ENCODE assay signal across 10 cellular contexts in genomic region chr10:33211123-33211878, GRCh38.
DNase-seq lines count a peak whose midpoint lies in the region; ATAC-seq, FAIRE-seq and TF ChIP-seq lines count a peak whose summit lies in the region.
"Had no signal": no experiment of that assay in that cellular context is flagged by ENCODE, and none has a peak within 500 bp of the region (broad histone marks: within the 10 kb centered on the region; RNA-seq: fewer than 3 reads in every experiment).

No MANE protein-coding gene starts in this region.

- intact Hi-C loops in HepG2 (cut with micrococcal nuclease; ENCODE audit: unreplicated experiment) = no loop called here
- intact Hi-C loops in left lung (cut with DNase I) = no loop called here

- H3K27ac ChIP-seq in liver (ENCODE audit: low read depth in 1 of 2, low read length in 2 of 2) = peak overlapping the region; percentile 15 to 34
- H3K27ac ChIP-seq in HepG2 (ENCODE audit: extremely low read length, insufficient read depth, low read length) = no peak overlapping the region
- H3K27ac ChIP-seq in left lung = peak overlapping the region; percentile 41 to 51
- H3K27ac ChIP-seq in upper lobe of left lung = peak overlapping the region in 3 of 4 donors; percentile 17 to 67 (median 40)
- H3K27ac ChIP-seq in WERI-Rb-1 = no peak overlapping the region

- ATAC-seq in HepG2 (no peak), left lung (peak; percentile 71), upper lobe of left lung (ENCODE audit: low FRiP score in 2 of 2) (peak; percentile 72 to 75)

- TF ChIP-seq CTCF in liver (IDR thresholded peaks at IDR 0.05; ENCODE audit: low read depth, low read length, missing input control) (no peak), HepG2 (CRISPR knock-in tag; IDR thresholded peaks at IDR 0.05) (no peak), left lung (IDR thresholded peaks at IDR 0.05) (no peak), upper lobe of left lung (IDR thresholded peaks at IDR 0.05) (no peak), WERI-Rb-1 (IDR thresholded peaks at IDR 0.05; ENCODE audit: low read depth, low read length) (no peak)

- H3K27me3 ChIP-seq in liver (ENCODE audit: control insufficient read depth in 4 of 4, insufficient read depth in 4 of 4, low read length in 3 of 4) (no peaks in the 10 kb centered on the region), HepG2 (ENCODE audit: control insufficient read depth in 1 of 2, insufficient read depth in 2 of 2, low read length in 2 of 2) (no peaks in the 10 kb centered on the region), left lung (no peaks in the 10 kb centered on the region), upper lobe of left lung (no peaks in the 10 kb centered on the region), WERI-Rb-1 (ENCODE audit: insufficient read depth, low read depth, severe bottlenecking) (no peaks in the 10 kb centered on the region)

- no peaks in the 10 kb centered on the region for H3K79me2 ChIP-seq in HepG2 (ENCODE audit: insufficient read depth, low read length)

- FAIRE-seq in HepG2 (lab: Jason Lieb, UNC) = no peak

- TF ChIP-seq RAD21 in liver (IDR thresholded peaks at IDR 0.05) (no peak), HepG2 (CRISPR knock-in tag; IDR thresholded peaks at IDR 0.05) (no peak)

- H3K9me3 ChIP-seq in liver (ENCODE audit: control insufficient read depth in 4 of 4, low read length in 3 of 4) (no peaks in the 10 kb centered on the region), HepG2 (ENCODE audit: low read length) (no peaks in the 10 kb centered on the region), left lung (no peaks in the 10 kb centered on the region), upper lobe of left lung (no peaks in the 10 kb centered on the region), WERI-Rb-1 (ENCODE audit: severe bottlenecking) (no peaks in the 10 kb centered on the region)

- 81% methylated on average over 10 of the region's 10 CpGs for WGBS in liver
- 98% methylated on average over 9 of the region's 10 CpGs for WGBS in HepG2 (ENCODE audit: low lambda C conversion rate)
- WGBS in upper lobe of left lung, 2 donors = 54 to 62% methylated on average over 10 of the region's 10 CpGs

- H3K4me3 ChIP-seq in liver (ENCODE audit: low read depth in 1 of 3, low read length in 3 of 3) (no peak overlapping the region), HepG2 (replicated peaks in 1 of 3; ENCODE audit: insufficient read depth in 1 of 3, low read depth in 2 of 3, low read length in 3 of 3) (no peak overlapping the region), left lung (no peak overlapping the region), upper lobe of left lung (no peak overlapping the region), WERI-Rb-1 (ENCODE audit: low read depth, low read length) (no peak overlapping the region)

- no peaks in the 10 kb centered on the region for H4K20me1 ChIP-seq in HepG2 (ENCODE audit: insufficient read depth, low read length)

- H3K4me1 ChIP-seq in liver (ENCODE audit: control insufficient read depth in 4 of 4, insufficient read depth in 4 of 4, low read length in 3 of 4) (no peaks in the 10 kb centered on the region), HepG2 (ENCODE audit: insufficient read depth, low read length) (no peaks in the 10 kb centered on the region), left lung (peaks cover 13 to 17% of the 10 kb centered on the region in 2 donors), upper lobe of left lung (peaks cover 10 to 20% (median 16%) of the 10 kb centered on the region in 4 donors)

- no TSS peak for BruUV-seq in HepG2 (replicated peaks; lab: Mats Ljungman, UMichigan)

- TF ChIP-seq EP300 in HepG2 (IDR thresholded peaks at IDR 0.05; ENCODE audit: low read depth in 2 of 2, low read length in 2 of 2) (no peak), HepG2 (CRISPR knock-in tag; IDR thresholded peaks at IDR 0.05; ENCODE audit: borderline replicate concordance) (no peak), upper lobe of left lung (IDR thresholded peaks at IDR 0.05) (no peak)

- H2AFZ ChIP-seq in HepG2 (ENCODE audit: low read length) = no peak overlapping the region

- TF ChIP-seq POLR2A in HepG2 (IDR thresholded peaks at IDR 0.05; ENCODE audit: insufficient read depth in 1 of 2, low read depth in 2 of 2, low read length in 2 of 2) (no peak), upper lobe of left lung (IDR thresholded peaks at IDR 0.05) (no peak)

- H3K9ac ChIP-seq in liver (ENCODE audit: low read depth in 1 of 2, low read length in 2 of 2) (no peak overlapping the region), HepG2 (ENCODE audit: insufficient read depth, low read depth, low read length) (no peak overlapping the region)

- POLR2A ChIA-PET in HepG2 (lab: Yijun Ruan, JAX) = no interaction called here

- DNase-seq in HepG2 (ENCODE audit: low spot score) (no peak), amniotic stem cell (lab: John Stamatoyannopoulos, UW) (peak; percentile 68), left lung (peak in 1 of 2 donors; percentile 41), upper lobe of left lung (peak; percentile 25 to 32), mucosa of gallbladder (ENCODE audit: low spot score) (no peak), NOMO-1 treated with DMSO at 0.1 percent for 48 hours (lab: John Stamatoyannopoulos, UW; ENCODE audit: unreplicated experiment) (no peak), WERI-Rb-1 (no peak)
- DNase-seq: DMS79 treated with DMSO at 0.1 percent for 48 hours, SW 1271 had no signal

- no peak overlapping the region for H3K4me2 ChIP-seq in HepG2 (ENCODE audit: low read depth, low read length)

- peaks cover 0 to 42% (median 27%) of the 10 kb centered on the region in 4 donors for H3K36me3 ChIP-seq in liver (ENCODE audit: control insufficient read depth in 4 of 4, insufficient read depth in 3 of 4, low read depth in 1 of 4, low read length in 3 of 4)
- H3K36me3 ChIP-seq in HepG2 (replicated peaks in 1 of 2; ENCODE audit: control insufficient read depth in 1 of 2, insufficient read depth in 2 of 2, low read length in 2 of 2) = no peaks in the 10 kb centered on the region; a peak in 2 of 5 replicates
- H3K36me3 ChIP-seq in left lung = peaks cover 0 to 59% of the 10 kb centered on the region in 2 donors
- peaks cover 0 to 71% (median 20%) of the 10 kb centered on the region in 4 donors for H3K36me3 ChIP-seq in upper lobe of left lung
- H3K36me3 ChIP-seq in WERI-Rb-1 = no peaks in the 10 kb centered on the region

- CTCF ChIA-PET in HepG2 (lab: Yijun Ruan, JAX; ENCODE audit: low intra/inter-chr PET ratio, low total read pairs) = no interaction called here

- in situ Hi-C loops in HepG2 (cut with HindIII; ENCODE audit: extremely low pct_ligation_motif_present, low pct_unique_long_range_greater_than_20kb) = no loop called here

TF ChIP-seq in liver, 16 proteins besides CTCF, POLR2A, EP300 and RAD21 (continues in another document):
- no peak for TF ChIP-seq YY1 (IDR thresholded peaks at IDR 0.05)
- no peak for TF ChIP-seq FOXA2 (IDR thresholded peaks at IDR 0.05)
- TF ChIP-seq MAX (IDR thresholded peaks at IDR 0.05) = no peak
- no peak for TF ChIP-seq GABPA (IDR thresholded peaks at IDR 0.05 in 1 of 2, conservative IDR thresholded peaks at IDR 0.05 in 1 of 2)

TF ChIP-seq in HepG2, 621 proteins besides CTCF, POLR2A, EP300 and RAD21 (continues in another document):
- TF ChIP-seq NONO (IDR thresholded peaks at IDR 0.05) (no peak), NONO (CRISPR knock-in tag; conservative IDR thresholded peaks at IDR 0.05) (no peak), TCF7L2 (IDR thresholded peaks at IDR 0.05; ENCODE audit: low read depth, low read length) (no peak), ZNF775 (CRISPR knock-in tag; IDR thresholded peaks at IDR 0.05; ENCODE audit: borderline replicate concordance) (no peak), AHR (CRISPR knock-in tag; IDR thresholded peaks at IDR 0.05) (no peak), ZNF451 (CRISPR knock-in tag; IDR thresholded peaks at IDR 0.05) (no peak), HMGXB3 (CRISPR knock-in tag; IDR thresholded peaks at IDR 0.05; ENCODE audit: borderline replicate concordance) (no peak), PHF20 (CRISPR knock-in tag; IDR thresholded peaks at IDR 0.05) (no peak)

Comparison
In these comparisons a context has a peak if more than half of its experiments do, and no peak if none do; other contexts are left out.
1. H3K27ac ChIP-seq: peak in liver (2 of 2), left lung (2 of 2) and upper lobe of left lung (3 of 4); none in HepG2 (single experiment) and WERI-Rb-1 (single experiment).
2. DNase-seq: peak in amniotic stem cell (single experiment) and upper lobe of left lung (2 of 2); none in HepG2 (single experiment), mucosa of gallbladder (single experiment), NOMO-1 treated with DMSO at 0.1 percent for 48 hours (single experiment) and WERI-Rb-1 (single experiment).